15 cellular contexts compared by ENCODE assay signal in genomic region chr12:67425394-67425793, GRCh38.
DNase-seq lines count a peak whose midpoint lies in the region; ATAC-seq and TF ChIP-seq lines count a peak whose summit lies in the region.
"Had no signal": no experiment of that assay in that cellular context is flagged by ENCODE, and none has a peak within 500 bp of the region (broad histone marks: within the 10 kb centered on the region; RNA-seq: fewer than 3 reads in every experiment).

No MANE protein-coding gene starts in this region.

- TF ChIP-seq CTCF in GM13977 (IDR thresholded peaks at IDR 0.05; ENCODE audit: extremely low read depth, insufficient read depth, missing control alignments) = no peak

- peak; percentile 78 for ATAC-seq in esophagus mucosa

- H3K9ac ChIP-seq in SK-N-MC (ENCODE audit: insufficient read length) = no peak overlapping the region

- DNase-seq in DMS53 (lab: John Stamatoyannopoulos, UW) (peak; percentile 60), SK-N-MC (ENCODE audit: low read depth, low spot score) (no peak), renal cortical epithelial cell (ENCODE audit: low read depth) (peak; percentile 57), GM13977 (ENCODE audit: low spot score) (no peak), NCI-H1105 treated with DMSO at 0.1 percent for 48 hours (lab: John Stamatoyannopoulos, UW) (no peak)
- no peak for DNase-seq in activated T-cell treated with anti-CD3 and anti-CD28 coated beads, Interleukin-2, amount 50 U/mL, for 1 hour
- no peak for DNase-seq in stimulated activated naive CD4-positive, alpha-beta T cell (lab: John Stamatoyannopoulos, UW)
- DNase-seq: CD4-positive, alpha-beta T cell; MG63; NCI-H1092; NCI-H2081 treated with DMSO at 0.1 percent for 48 hours; NK-92 treated with Interleukin-12 subunit alpha and Interleukin-12 subunit beta, amount 100 ng/mL, for 24 hours had no signal

- peak overlapping the region; percentile 99; the same call in 1 of the 2 replicates for H3K27ac ChIP-seq in SK-N-MC
- H3K27ac ChIP-seq: HL-60 had no signal

- H3K4me3 ChIP-seq in SK-N-MC = no peak overlapping the region
- H3K4me3 ChIP-seq: MG63 had no signal

- in situ Hi-C loops in GM13977 (cut with MboI; ENCODE audit: low pct_unique_long_range_greater_than_20kb, low sequenced_read_pairs, unreplicated experiment) = no loop called here

- H3K36me3 ChIP-seq in SK-N-MC (ENCODE audit: insufficient read depth, low read length) = no peaks in the 10 kb centered on the region
- H3K36me3 ChIP-seq: MG63 had no signal

- H3K9me3 ChIP-seq in SK-N-MC (ENCODE audit: low read depth, low read length) = no peaks in the 10 kb centered on the region
- H3K9me3 ChIP-seq: Caco-2, MG63 had no signal

Comparison
In these comparisons a context has a peak if more than half of its experiments do, and no peak if none do; other contexts are left out.
1. DNase-seq: peak in DMS53 (single experiment) and renal cortical epithelial cell (single experiment); none in SK-N-MC (single experiment), GM13977 (single experiment), activated T-cell treated with anti-CD3 and anti-CD28 coated beads, Interleukin-2, amount 50 U/mL, for 1 hour (single experiment), NCI-H1105 treated with DMSO at 0.1 percent for 48 hours (single experiment) and stimulated activated naive CD4-positive, alpha-beta T cell (0 of 6).